Comparison of ENCODE assay signal across 21 cellular contexts in the genomic region with DNA sequence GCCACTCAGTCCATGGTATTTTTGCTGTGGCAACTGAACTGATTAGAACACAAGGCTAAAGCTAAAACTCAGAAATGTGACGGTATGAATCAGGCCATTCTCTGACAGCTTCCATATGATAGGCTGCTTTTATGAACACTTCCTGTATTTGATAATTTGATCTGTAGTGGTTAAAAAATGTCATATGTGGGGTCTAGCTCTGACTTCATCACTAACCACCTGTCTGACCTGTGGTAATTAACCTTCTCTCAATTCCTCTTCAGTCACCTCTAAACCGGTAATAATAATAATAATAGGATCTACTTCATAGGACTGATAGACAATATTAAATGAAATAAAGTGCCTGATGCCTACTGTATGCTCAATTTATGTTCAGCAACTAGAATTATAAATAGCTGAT.
DNase-seq lines count a peak whose midpoint lies in the region; ATAC-seq, FAIRE-seq and TF ChIP-seq lines count a peak whose summit lies in the region.
"Had no signal": no experiment of that assay in that cellular context is flagged by ENCODE, and none has a peak within 500 bp of the region (broad histone marks: within the 10 kb centered on the region; RNA-seq: fewer than 3 reads in every experiment).

No MANE protein-coding gene starts in this region.

- H4K20me1 ChIP-seq in mammary epithelial cell (ENCODE audit: insufficient read depth, low read length), result no peaks in the 10 kb centered on the region

- CTCF ChIA-PET in mammary epithelial cell (lab: Charles Lee; ENCODE audit: low non-redundant PET), result no interaction called here

- ATAC-seq in GM18502 (IDR thresholded peaks at IDR 0.05; ENCODE audit: poor library complexity, unreplicated experiment) (peak; percentile 69), GM19468 (IDR thresholded peaks at IDR 0.05; ENCODE audit: extremely low read depth, unreplicated experiment) (peak; percentile 42), HG02938 (IDR thresholded peaks at IDR 0.05; ENCODE audit: unreplicated experiment) (peak; percentile 89), HG03521 (IDR thresholded peaks at IDR 0.05; ENCODE audit: unreplicated experiment) (peak; percentile 70), pancreas (no peak)
- ATAC-seq: activated CD4-positive, CD25-positive, alpha-beta regulatory T cell treated with anti-CD3 and anti-CD28 coated beads, Interleukin-2, amount 50 U/mL, for 24 hours; CD8-positive, alpha-beta T cell; foreskin keratinocyte; naive thymus-derived CD8-positive, alpha-beta T cell; upper lobe of right lung had no signal

- in situ Hi-C loops in mammary epithelial cell (cut with MboI; ENCODE audit: low sequenced_read_pairs in 2 of 2), result no loop called here

- H3K36me3 ChIP-seq in mesendoderm (ENCODE audit: control insufficient read depth, insufficient read depth, low read length), result no peaks in the 10 kb centered on the region
- no peaks in the 10 kb centered on the region for H3K36me3 ChIP-seq in mammary epithelial cell (ENCODE audit: insufficient read depth, low read length)
- H3K36me3 ChIP-seq in pancreas, result no peaks in the 10 kb centered on the region
- H3K36me3 ChIP-seq: HAP-1, upper lobe of right lung had no signal

- no peaks in the 10 kb centered on the region for H3K79me1 ChIP-seq in mesendoderm (ENCODE audit: low read length)

- H2AK5ac ChIP-seq in mesendoderm (ENCODE audit: low read length), result no peak overlapping the region

- no peak overlapping the region for H3K9ac ChIP-seq in mesendoderm (ENCODE audit: low read length)
- H3K9ac ChIP-seq in mammary epithelial cell (ENCODE audit: insufficient read depth, low read length), result no peak overlapping the region

- no peak overlapping the region for H2BK15ac ChIP-seq in mesendoderm (replicated peaks; ENCODE audit: low read depth)

- H3K4me3 ChIP-seq in mesendoderm (ENCODE audit: low read length) (no peak overlapping the region), mammary epithelial cell (replicated peaks in 1 of 3; ENCODE audit: insufficient read depth in 1 of 3, low read depth in 2 of 3, low read length in 3 of 3) (no peak overlapping the region), pancreas (no peak overlapping the region)
- H3K4me3 ChIP-seq: HAP-1, upper lobe of right lung had no signal

- no peak overlapping the region for H2BK5ac ChIP-seq in mesendoderm (ENCODE audit: low read length)

- no peak overlapping the region for H4K5ac ChIP-seq in mesendoderm (ENCODE audit: low read length)

- FAIRE-seq in pancreas (lab: Jason Lieb, UNC), result no peak
- FAIRE-seq: astrocyte, endothelial cell of umbilical vein had no signal

- no peak overlapping the region for H2BK120ac ChIP-seq in mesendoderm (ENCODE audit: low read depth, low read length)

- H3K4me1 ChIP-seq in mesendoderm (ENCODE audit: control insufficient read depth, low read depth, low read length) (no peaks in the 10 kb centered on the region), mammary epithelial cell (ENCODE audit: insufficient read depth, low read length) (no peaks in the 10 kb centered on the region), pancreas (no peaks in the 10 kb centered on the region)
- H3K4me1 ChIP-seq: foreskin keratinocyte, HAP-1, upper lobe of right lung had no signal

- H3K79me2 ChIP-seq in mesendoderm (ENCODE audit: control insufficient read depth, insufficient read depth, low read length) (no peaks in the 10 kb centered on the region), mammary epithelial cell (ENCODE audit: insufficient read depth, low read length) (no peaks in the 10 kb centered on the region)

- no peaks in the 10 kb centered on the region for H3K9me3 ChIP-seq in mammary epithelial cell (replicated peaks; ENCODE audit: insufficient read depth, low read length)
- H3K9me3 ChIP-seq in pancreas, result no peaks in the 10 kb centered on the region
- H3K9me3 ChIP-seq: HAP-1 had no signal

- H3K27ac ChIP-seq in mesendoderm (ENCODE audit: low read depth, low read length), result no peak overlapping the region
- H3K27ac ChIP-seq in mammary epithelial cell (ENCODE audit: insufficient read depth, low read depth, low read length), result no peak overlapping the region
- no peak overlapping the region for H3K27ac ChIP-seq in pancreas
- H3K27ac ChIP-seq: foreskin keratinocyte, upper lobe of right lung had no signal

- dilution Hi-C loops in mammary epithelial cell (cut with HindIII; ENCODE audit: low sequenced_read_pairs), result no loop called here

- intact Hi-C loops in mammary epithelial cell (cut with micrococcal nuclease), result no loop called here
- intact Hi-C loops in pancreas (cut with DNase I), result no loop called here

- H4K8ac ChIP-seq in mesendoderm (ENCODE audit: low read depth, low read length), result no peak overlapping the region

- no peak overlapping the region for H2AFZ ChIP-seq in mammary epithelial cell (ENCODE audit: low read depth, low read length)

- no peak overlapping the region for H3K18ac ChIP-seq in mesendoderm (ENCODE audit: low read length)

- H3K23ac ChIP-seq in mesendoderm (ENCODE audit: low read length), result no peak overlapping the region

- no peak overlapping the region for H3K56ac ChIP-seq in mesendoderm (ENCODE audit: low read length)

- no peak overlapping the region for H3K4ac ChIP-seq in mesendoderm (ENCODE audit: low read depth, low read length)

- no CpG with 5 or more reads among the region's 2 CpGs for WGBS in mesendoderm (ENCODE audit: extremely low coverage, insufficient coverage, low lambda C conversion rate)
- 100% methylated on average over 2 of the region's 2 CpGs for WGBS in mammary epithelial cell (ENCODE audit: low coverage, missing lambda C conversion rate)
- 91 to 94% methylated on average over 2 of the region's 2 CpGs for WGBS in pancreas, 2 donors

- TF ChIP-seq CTCF in mammary epithelial cell (conservative IDR thresholded peaks at IDR 0.05 in 1 of 2, IDR thresholded peaks at IDR 0.05 in 1 of 2; ENCODE audit: extremely low read depth in 1 of 2, insufficient read depth in 1 of 2, low read depth in 1 of 2, low read length in 2 of 2) (no peak), pancreas (IDR thresholded peaks at IDR 0.05) (no peak)

- no peak for DNase-seq in AG20443 (ENCODE audit: low spot score)
- DNase-seq in mesendoderm, result no peak
- DNase-seq in mammary epithelial cell, result no peak
- no peak for DNase-seq in pancreas
- DNase-seq: activated gamma-delta T cell treated with Interleukin-2 at 50 U/mL for 16 hours; CD8-positive, alpha-beta T cell; foreskin keratinocyte; naive thymus-derived CD8-positive, alpha-beta T cell; NCI-H1417 treated with DMSO at 0.1 percent for 48 hours; NCI-H2227 treated with DMSO at 0.1 percent for 48 hours; NK-92 treated with Interleukin-12 subunit alpha and Interleukin-12 subunit beta, amount 100 ng/mL, for 24 hours; stimulated activated CD4-positive, alpha-beta T cell treated with anti-CD3 and anti-CD28 coated beads, Interleukin-12 subunit alpha, Interleukin-12 subunit beta, amount 100 ng/mL, for 4 hours; upper lobe of right lung had no signal

- H3K27me3 ChIP-seq in mesendoderm (ENCODE audit: insufficient read depth, low read length, poor library complexity) (no peaks in the 10 kb centered on the region), mammary epithelial cell (ENCODE audit: insufficient read depth, low read length) (peaks cover 4% of the 10 kb centered on the region), pancreas (no peaks in the 10 kb centered on the region)
- H3K27me3 ChIP-seq: foreskin keratinocyte, upper lobe of right lung had no signal

- no TSS peak for BruUV-seq in mammary epithelial cell (replicated peaks; lab: Mats Ljungman, UMichigan)

- H3K4me2 ChIP-seq in mesendoderm (ENCODE audit: low read length), result no peak overlapping the region
- H3K4me2 ChIP-seq in mammary epithelial cell (ENCODE audit: insufficient read depth, low read depth, low read length), result no peak overlapping the region

Comparison
In these comparisons a context has a peak if more than half of its experiments do, and no peak if none do; other contexts are left out.
1. ATAC-seq: peak in GM18502 (single experiment), GM19468 (single experiment), HG02938 (single experiment) and HG03521 (single experiment); none in pancreas (0 of 4).